8 cellular contexts compared by ENCODE assay signal in the genomic region with DNA sequence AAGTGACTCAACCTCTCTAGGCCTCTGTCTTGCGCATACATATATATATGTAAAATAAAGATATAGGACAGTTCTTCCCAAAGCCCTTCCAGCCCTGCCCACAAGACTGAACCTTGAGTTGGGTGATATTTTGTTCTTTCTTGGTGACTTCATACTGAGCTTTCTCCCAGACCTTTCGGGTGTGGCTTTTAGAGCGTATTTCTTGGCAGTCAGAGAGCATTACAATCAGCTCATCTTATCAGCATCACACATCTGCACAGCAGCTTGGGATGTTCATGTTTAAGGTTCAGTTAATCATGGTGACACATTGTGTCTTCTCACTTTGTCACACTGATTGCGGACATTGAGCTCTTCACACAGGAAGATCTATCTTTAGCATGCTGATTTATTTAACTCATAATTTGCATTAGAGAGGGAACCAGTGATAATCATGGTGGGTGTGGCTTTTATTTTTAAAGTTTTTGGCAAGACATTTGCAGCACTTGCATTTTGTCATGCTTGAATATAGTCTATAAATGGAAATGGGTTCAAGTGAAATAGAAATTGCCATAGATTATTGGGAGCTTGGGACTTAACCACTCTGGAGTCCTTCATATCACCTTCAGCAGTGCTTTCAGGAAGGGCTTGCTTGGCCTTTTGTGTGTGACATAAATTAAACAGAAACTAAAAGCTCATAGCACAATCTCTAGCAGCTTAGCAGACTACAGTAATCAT. TPM values are rescaled to one million over a fixed set of nuclear protein-coding genes. Genes with fewer than 3 reads are reported as not detected.
A peak's percentile ranks its signal among the peaks of the same experiment; 100 is the strongest.
DNase-seq lines count a peak whose midpoint lies in the region; ATAC-seq and TF ChIP-seq lines count a peak whose summit lies in the region.

No MANE protein-coding gene starts in this region.

- peak overlapping the region in 4 of 5 experiments; percentile 9 to 88 (median 38) for H3K27ac Mint-ChIP-seq in brain
- peak overlapping the region in 2 of 3 experiments; percentile 10 to 62 for H3K27ac Mint-ChIP-seq in nephron

- TF ChIP-seq CTCF in brain (conservative IDR thresholded peaks at IDR 0.05) = no peak
- no peak for TF ChIP-seq CTCF in nephron (IDR thresholded peaks at IDR 0.05; ENCODE audit: unreplicated experiment in 3 of 3)

- ATAC-seq in GM21529 (IDR thresholded peaks at IDR 0.05; ENCODE audit: unreplicated experiment) = peak; percentile 73

- no peaks in the 10 kb centered on the region for H3K9me3 ChIP-seq in HAP-1

- in situ Hi-C loops in HAP-1 (cut with MboI; ENCODE audit: low sequenced_read_pairs) = no loop called here

- peaks cover 32% of the 10 kb centered on the region for H3K4me1 ChIP-seq in HAP-1

- no peaks in the 10 kb centered on the region for H3K27me3 ChIP-seq in HAP-1 (ENCODE audit: low read depth)

- H3K4me3 Mint-ChIP-seq in brain = peak overlapping the region in 1 of 5 experiments; percentile 39
- H3K4me3 Mint-ChIP-seq in nephron = no peak overlapping the region

- H3K36me3 ChIP-seq in HAP-1 (replicated peaks) = no peaks in the 10 kb centered on the region

- no peaks in the 10 kb centered on the region for H3K27me3 Mint-ChIP-seq in brain
- no peaks in the 10 kb centered on the region for H3K27me3 Mint-ChIP-seq in nephron (ENCODE audit: low read depth)

- H3K9me3 Mint-ChIP-seq in brain = no peaks in the 10 kb centered on the region
- no peaks in the 10 kb centered on the region for H3K9me3 Mint-ChIP-seq in nephron

- H3K36me3 Mint-ChIP-seq in brain = peaks cover 20% of the 10 kb centered on the region
- peaks cover 5% of the 10 kb centered on the region for H3K36me3 Mint-ChIP-seq in nephron (ENCODE audit: low read depth)

- DNase-seq in GM04504 (ENCODE audit: low read depth) (peak; percentile 34), NAMALWA (ENCODE audit: low spot score) (peak; percentile 90), putamen (ENCODE audit: low spot score) (no peak), iPS-NIHi7 (ENCODE audit: extremely low spot score) (no peak), HAP-1 (ENCODE audit: low spot score in 2 of 2) (no peak)

- H3K4me3 ChIP-seq in HAP-1 = no peak overlapping the region

- H3K4me1 Mint-ChIP-seq in brain (peaks cover 38% of the 10 kb centered on the region), nephron (peaks cover 5% of the 10 kb centered on the region)

RNA-seq across cellular contexts. Expression of a gene that starts 8.3 kb away (rescaled TPM):
- polyA plus RNA-seq in brain (ENCODE audit: insufficient read depth, low read depth, low replicate concordance) = 34.0 TPM

Comparison
In these comparisons a context has a peak if more than half of its experiments do, and no peak if none do; other contexts are left out.
1. DNase-seq: peak in GM04504 (single experiment) and NAMALWA (single experiment); none in putamen (single experiment), iPS-NIHi7 (single experiment) and HAP-1 (0 of 2).